9 cellular contexts compared by ENCODE assay signal in genomic region chr10:44978213-44978569, GRCh38. TPM values are rescaled to one million over a fixed set of nuclear protein-coding genes. Genes with fewer than 3 reads are reported as not detected.
DNase-seq lines count a peak whose midpoint lies in the region; ATAC-seq and TF ChIP-seq lines count a peak whose summit lies in the region.
"Had no signal": no experiment of that assay in that cellular context is flagged by ENCODE, and none has a peak within 500 bp of the region (broad histone marks: within the 10 kb centered on the region; RNA-seq: fewer than 3 reads in every experiment).

No MANE protein-coding gene starts in this region.

- peak overlapping the region; percentile 64 for H3K4me3 ChIP-seq in choroid plexus epithelial cell (ENCODE audit: low read depth, low read length)
- H3K4me3 ChIP-seq in mucosa of descending colon: peak overlapping the region; percentile 19

- no peak for TF ChIP-seq CTCF in choroid plexus epithelial cell (conservative IDR thresholded peaks at IDR 0.05; ENCODE audit: low read depth, low read length)
- TF ChIP-seq CTCF in mucosa of descending colon (IDR thresholded peaks at IDR 0.05): no peak
- no peak for TF ChIP-seq CTCF in type B pancreatic cell (conservative IDR thresholded peaks at IDR 0.05)

- intact Hi-C loops in activated naive CD4-positive, alpha-beta T cell treated with anti-CD3 and anti-CD28 coated beads for 36 hours (cut with micrococcal nuclease): loop anchor here (10.0 kb wide), 1 partner anchor 63 kb away; the partner anchor contains the start of gene TMEM72
- intact Hi-C loops in mucosa of descending colon (cut with DNase I, micrococcal nuclease): loop anchor here in 1 of 2 donors (2.0 kb wide), 1 partner anchor 67 kb away; the partner anchor contains the start of gene TMEM72

- CTCF ChIA-PET in activated naive CD4-positive, alpha-beta T cell treated with anti-CD3 and anti-CD28 coated beads for 36 hours (lab: Charles Lee): interaction anchor here (0.6 to 1.2 kb wide), 4 partner anchors 16 to 112 kb away, joined by 3 to 7 read pairs (median 4); no protein-coding TSS in a partner anchor

- ATAC-seq in mucosa of descending colon (no peak), GM18873 (IDR thresholded peaks at IDR 0.05; ENCODE audit: low FRiP score, unreplicated experiment) (no peak)

- no peak for DNase-seq in activated naive CD4-positive, alpha-beta T cell treated with anti-CD3 and anti-CD28 coated beads for 36 hours
- no peak for DNase-seq in activated naive CD4-positive, alpha-beta T cell treated with anti-CD3 and anti-CD28 coated beads, Interleukin-2, amount 50 U/mL, for 16 hours
- DNase-seq in choroid plexus epithelial cell (ENCODE audit: low read depth) (no peak), mucosa of descending colon (no peak), type B pancreatic cell (ENCODE audit: extremely low spot score, unreplicated experiment) (no peak), GM19240 (ENCODE audit: insufficient read length, low spot score) (no peak)
- no peak for DNase-seq in activated T-cell treated with anti-CD3 and anti-CD28 coated beads, Interleukin-2, amount 50 U/mL, for 1 hour
- DNase-seq: stimulated activated CD4-positive, alpha-beta T cell treated with anti-CD3 and anti-CD28 coated beads, Interleukin-2, amount 100 ng/mL, for 24 hours had no signal

- peak overlapping the region; percentile 53 for H3K27ac Mint-ChIP-seq in activated naive CD4-positive, alpha-beta T cell treated with anti-CD3 and anti-CD28 coated beads for 36 hours
- H3K27ac Mint-ChIP-seq in type B pancreatic cell: peak overlapping the region; percentile 99

- H3K36me3 ChIP-seq in mucosa of descending colon (ENCODE audit: low read depth): no peaks in the 10 kb centered on the region

- H3K4me1 Mint-ChIP-seq in activated naive CD4-positive, alpha-beta T cell treated with anti-CD3 and anti-CD28 coated beads for 36 hours (ENCODE audit: low read depth): peaks cover 20% of the 10 kb centered on the region
- peaks cover 41% of the 10 kb centered on the region for H3K4me1 Mint-ChIP-seq in type B pancreatic cell (ENCODE audit: unreplicated experiment)

- no peaks in the 10 kb centered on the region for H3K27me3 Mint-ChIP-seq in activated naive CD4-positive, alpha-beta T cell treated with anti-CD3 and anti-CD28 coated beads for 36 hours (ENCODE audit: low read depth)
- no peaks in the 10 kb centered on the region for H3K27me3 Mint-ChIP-seq in type B pancreatic cell

- peak overlapping the region; percentile 69 for H3K4me3 Mint-ChIP-seq in activated naive CD4-positive, alpha-beta T cell treated with anti-CD3 and anti-CD28 coated beads for 36 hours
- peak overlapping the region; percentile 89 for H3K4me3 Mint-ChIP-seq in type B pancreatic cell

- H3K9me3 ChIP-seq in mucosa of descending colon: no peaks in the 10 kb centered on the region

- no peaks in the 10 kb centered on the region for H3K9me3 Mint-ChIP-seq in activated naive CD4-positive, alpha-beta T cell treated with anti-CD3 and anti-CD28 coated beads for 36 hours
- no peaks in the 10 kb centered on the region for H3K9me3 Mint-ChIP-seq in type B pancreatic cell

- H3K4me1 ChIP-seq in mucosa of descending colon (ENCODE audit: low read depth): peaks cover 43% of the 10 kb centered on the region

- no peaks in the 10 kb centered on the region for H3K36me3 Mint-ChIP-seq in activated naive CD4-positive, alpha-beta T cell treated with anti-CD3 and anti-CD28 coated beads for 36 hours (ENCODE audit: low read depth)
- peaks cover 3% of the 10 kb centered on the region for H3K36me3 Mint-ChIP-seq in type B pancreatic cell

RNA-seq across cellular contexts. Expression of gene DEPP1, which starts 0.4 kb away (rescaled TPM):
- 1 to 10 TPM; 2.4 to 3.2 TPM for total RNA-seq in activated naive CD4-positive, alpha-beta T cell treated with anti-CD3 and anti-CD28 coated beads for 36 hours
- 10 to 100 TPM; 14.8 to 19.0 (median 18.1) TPM for total RNA-seq in mucosa of descending colon
- total RNA-seq in type B pancreatic cell (ENCODE audit: low replicate concordance): 25.7 and 53.0 TPM in 2 replicates

RNA-seq across cellular contexts. Expression of gene RASSF4, which starts 18.6 kb away (rescaled TPM):
- 1 to 10 TPM; 1.1 to 2.2 TPM for total RNA-seq in activated naive CD4-positive, alpha-beta T cell treated with anti-CD3 and anti-CD28 coated beads for 36 hours
- total RNA-seq in mucosa of descending colon: 10 to 100 TPM; 20.0 to 50.6 (median 32.3) TPM
- 22.7 and 27.9 TPM in 2 replicates for total RNA-seq in type B pancreatic cell (ENCODE audit: low replicate concordance)

RNA-seq across cellular contexts. Expression of gene ZNF22, which starts 22.5 kb away (rescaled TPM):
- 10 to 100 TPM; 18.7 to 19.5 TPM for total RNA-seq in activated naive CD4-positive, alpha-beta T cell treated with anti-CD3 and anti-CD28 coated beads for 36 hours
- total RNA-seq in mucosa of descending colon: 10 to 100 TPM; 14.6 to 17.7 (median 15.5) TPM
- total RNA-seq in type B pancreatic cell (ENCODE audit: low replicate concordance): 23.5 and 39.0 TPM in 2 replicates
